1 cellular context compared by ENCODE assay signal in the genomic region with DNA sequence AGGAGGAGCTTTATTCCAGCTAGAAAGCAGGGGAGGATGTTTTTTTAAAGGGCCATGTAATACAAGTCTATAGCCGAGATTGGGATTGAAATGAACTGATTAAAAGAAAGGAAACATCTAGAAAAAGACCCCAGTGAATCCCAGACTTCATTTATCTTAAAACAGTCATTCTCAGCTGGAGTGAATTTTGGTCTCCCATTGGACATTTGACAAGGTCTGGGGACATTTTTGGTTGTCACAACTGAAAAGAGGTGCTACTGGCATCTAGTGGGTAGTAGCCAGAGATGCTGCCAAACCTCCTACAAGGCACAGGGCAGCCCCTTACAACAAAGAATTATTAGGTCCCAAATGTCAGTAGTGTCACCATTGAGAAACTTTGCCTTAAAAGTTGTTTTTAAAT.
TF ChIP-seq lines count a peak whose summit lies in the region.

No MANE protein-coding gene starts in this region.

TF ChIP-seq in SK-N-SH treated with all-trans-retinoic acid at 6 μM for 48 hours, 23 proteins besides CTCF, POLR2A, EP300 and RAD21:
- TF ChIP-seq ZFP3 (CRISPR knock-in tag; IDR thresholded peaks at IDR 0.05) = no peak
- no peak for TF ChIP-seq ISL1 (CRISPR knock-in tag; IDR thresholded peaks at IDR 0.05)
- no peak for TF ChIP-seq ZNF565 (CRISPR knock-in tag; conservative IDR thresholded peaks at IDR 0.05; ENCODE audit: low read depth)
- TF ChIP-seq GLIS3 (CRISPR knock-in tag; IDR thresholded peaks at IDR 0.05) = no peak
- no peak for TF ChIP-seq PPARA (CRISPR knock-in tag; IDR thresholded peaks at IDR 0.05; ENCODE audit: borderline replicate concordance)
- no peak for TF ChIP-seq TOX (CRISPR knock-in tag; IDR thresholded peaks at IDR 0.05; ENCODE audit: borderline replicate concordance)
- no peak for TF ChIP-seq ZNF8 (CRISPR knock-in tag; IDR thresholded peaks at IDR 0.05)
- TF ChIP-seq TCF4 (CRISPR knock-in tag; IDR thresholded peaks at IDR 0.05; ENCODE audit: borderline replicate concordance) = no peak
- TF ChIP-seq, protein P1, sequence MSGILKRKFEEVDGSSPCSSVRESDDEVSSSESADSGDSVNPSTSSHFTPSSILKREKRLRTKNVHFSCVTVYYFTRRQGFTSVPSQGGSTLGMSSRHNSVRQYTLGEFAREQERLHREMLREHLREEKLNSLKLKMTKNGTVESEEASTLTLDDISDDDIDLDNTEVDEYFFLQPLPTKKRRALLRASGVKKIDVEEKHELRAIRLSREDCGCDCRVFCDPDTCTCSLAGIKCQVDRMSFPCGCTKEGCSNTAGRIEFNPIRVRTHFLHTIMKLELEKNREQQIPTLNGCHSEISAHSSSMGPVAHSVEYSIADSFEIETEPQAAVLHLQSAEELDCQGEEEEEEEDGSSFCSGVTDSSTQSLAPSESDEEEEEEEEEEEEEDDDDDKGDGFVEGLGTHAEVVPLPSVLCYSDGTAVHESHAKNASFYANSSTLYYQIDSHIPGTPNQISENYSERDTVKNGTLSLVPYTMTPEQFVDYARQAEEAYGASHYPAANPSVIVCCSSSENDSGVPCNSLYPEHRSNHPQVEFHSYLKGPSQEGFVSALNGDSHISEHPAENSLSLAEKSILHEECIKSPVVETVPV (CRISPR knock-in tag; IDR thresholded peaks at IDR 0.05) = no peak
- no peak for TF ChIP-seq SNAI2 (CRISPR knock-in tag; IDR thresholded peaks at IDR 0.05)
- no peak for TF ChIP-seq ZNF70 (CRISPR knock-in tag; IDR thresholded peaks at IDR 0.05)
- no peak for TF ChIP-seq CSDC2 (CRISPR knock-in tag; IDR thresholded peaks at IDR 0.05)
- no peak for TF ChIP-seq ZC3H10 (CRISPR knock-in tag; IDR thresholded peaks at IDR 0.05)
- no peak for TF ChIP-seq BACH2 (CRISPR knock-in tag; IDR thresholded peaks at IDR 0.05; ENCODE audit: borderline replicate concordance)
- no peak for TF ChIP-seq RARB (CRISPR knock-in tag; IDR thresholded peaks at IDR 0.05)
- no peak for TF ChIP-seq ESRRG (CRISPR knock-in tag; IDR thresholded peaks at IDR 0.05)
- TF ChIP-seq, protein P2, sequence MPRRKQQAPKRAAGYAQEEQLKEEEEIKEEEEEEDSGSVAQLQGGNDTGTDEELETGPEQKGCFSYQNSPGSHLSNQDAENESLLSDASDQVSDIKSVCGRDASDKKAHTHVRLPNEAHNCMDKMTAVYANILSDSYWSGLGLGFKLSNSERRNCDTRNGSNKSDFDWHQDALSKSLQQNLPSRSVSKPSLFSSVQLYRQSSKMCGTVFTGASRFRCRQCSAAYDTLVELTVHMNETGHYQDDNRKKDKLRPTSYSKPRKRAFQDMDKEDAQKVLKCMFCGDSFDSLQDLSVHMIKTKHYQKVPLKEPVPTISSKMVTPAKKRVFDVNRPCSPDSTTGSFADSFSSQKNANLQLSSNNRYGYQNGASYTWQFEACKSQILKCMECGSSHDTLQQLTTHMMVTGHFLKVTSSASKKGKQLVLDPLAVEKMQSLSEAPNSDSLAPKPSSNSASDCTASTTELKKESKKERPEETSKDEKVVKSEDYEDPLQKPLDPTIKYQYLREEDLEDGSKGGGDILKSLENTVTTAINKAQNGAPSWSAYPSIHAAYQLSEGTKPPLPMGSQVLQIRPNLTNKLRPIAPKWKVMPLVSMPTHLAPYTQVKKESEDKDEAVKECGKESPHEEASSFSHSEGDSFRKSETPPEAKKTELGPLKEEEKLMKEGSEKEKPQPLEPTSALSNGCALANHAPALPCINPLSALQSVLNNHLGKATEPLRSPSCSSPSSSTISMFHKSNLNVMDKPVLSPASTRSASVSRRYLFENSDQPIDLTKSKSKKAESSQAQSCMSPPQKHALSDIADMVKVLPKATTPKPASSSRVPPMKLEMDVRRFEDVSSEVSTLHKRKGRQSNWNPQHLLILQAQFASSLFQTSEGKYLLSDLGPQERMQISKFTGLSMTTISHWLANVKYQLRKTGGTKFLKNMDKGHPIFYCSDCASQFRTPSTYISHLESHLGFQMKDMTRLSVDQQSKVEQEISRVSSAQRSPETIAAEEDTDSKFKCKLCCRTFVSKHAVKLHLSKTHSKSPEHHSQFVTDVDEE (CRISPR knock-in tag; IDR thresholded peaks at IDR 0.05) = no peak
- TF ChIP-seq, protein P3, sequence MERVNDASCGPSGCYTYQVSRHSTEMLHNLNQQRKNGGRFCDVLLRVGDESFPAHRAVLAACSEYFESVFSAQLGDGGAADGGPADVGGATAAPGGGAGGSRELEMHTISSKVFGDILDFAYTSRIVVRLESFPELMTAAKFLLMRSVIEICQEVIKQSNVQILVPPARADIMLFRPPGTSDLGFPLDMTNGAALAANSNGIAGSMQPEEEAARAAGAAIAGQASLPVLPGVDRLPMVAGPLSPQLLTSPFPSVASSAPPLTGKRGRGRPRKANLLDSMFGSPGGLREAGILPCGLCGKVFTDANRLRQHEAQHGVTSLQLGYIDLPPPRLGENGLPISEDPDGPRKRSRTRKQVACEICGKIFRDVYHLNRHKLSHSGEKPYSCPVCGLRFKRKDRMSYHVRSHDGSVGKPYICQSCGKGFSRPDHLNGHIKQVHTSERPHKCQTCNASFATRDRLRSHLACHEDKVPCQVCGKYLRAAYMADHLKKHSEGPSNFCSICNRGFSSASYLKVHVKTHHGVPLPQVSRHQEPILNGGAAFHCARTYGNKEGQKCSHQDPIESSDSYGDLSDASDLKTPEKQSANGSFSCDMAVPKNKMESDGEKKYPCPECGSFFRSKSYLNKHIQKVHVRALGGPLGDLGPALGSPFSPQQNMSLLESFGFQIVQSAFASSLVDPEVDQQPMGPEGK (CRISPR knock-in tag; IDR thresholded peaks at IDR 0.05; ENCODE audit: borderline replicate concordance) = no peak
- TF ChIP-seq, protein P4, sequence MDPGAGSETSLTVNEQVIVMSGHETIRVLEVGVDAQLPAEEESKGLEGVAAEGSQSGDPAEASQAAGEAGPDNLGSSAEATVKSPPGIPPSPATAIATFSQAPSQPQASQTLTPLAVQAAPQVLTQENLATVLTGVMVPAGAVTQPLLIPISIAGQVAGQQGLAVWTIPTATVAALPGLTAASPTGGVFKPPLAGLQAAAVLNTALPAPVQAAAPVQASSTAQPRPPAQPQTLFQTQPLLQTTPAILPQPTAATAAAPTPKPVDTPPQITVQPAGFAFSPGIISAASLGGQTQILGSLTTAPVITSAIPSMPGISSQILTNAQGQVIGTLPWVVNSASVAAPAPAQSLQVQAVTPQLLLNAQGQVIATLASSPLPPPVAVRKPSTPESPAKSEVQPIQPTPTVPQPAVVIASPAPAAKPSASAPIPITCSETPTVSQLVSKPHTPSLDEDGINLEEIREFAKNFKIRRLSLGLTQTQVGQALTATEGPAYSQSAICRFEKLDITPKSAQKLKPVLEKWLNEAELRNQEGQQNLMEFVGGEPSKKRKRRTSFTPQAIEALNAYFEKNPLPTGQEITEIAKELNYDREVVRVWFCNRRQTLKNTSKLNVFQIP (CRISPR knock-in tag; IDR thresholded peaks at IDR 0.05; ENCODE audit: borderline replicate concordance, low read depth) = no peak
- TF ChIP-seq OSR1 (CRISPR knock-in tag; IDR thresholded peaks at IDR 0.05) = no peak
